ENCODE assay signal across 1 cellular context in genomic region chr4:48047421-48047844, GRCh38.
TF ChIP-seq lines count a peak whose summit lies in the region.

No MANE protein-coding gene starts in this region.

TF ChIP-seq in SK-N-SH treated with all-trans-retinoic acid at 6 μM for 48 hours, 23 proteins besides CTCF, POLR2A, EP300 and RAD21 (continued from another document):
- TF ChIP-seq, protein P1, sequence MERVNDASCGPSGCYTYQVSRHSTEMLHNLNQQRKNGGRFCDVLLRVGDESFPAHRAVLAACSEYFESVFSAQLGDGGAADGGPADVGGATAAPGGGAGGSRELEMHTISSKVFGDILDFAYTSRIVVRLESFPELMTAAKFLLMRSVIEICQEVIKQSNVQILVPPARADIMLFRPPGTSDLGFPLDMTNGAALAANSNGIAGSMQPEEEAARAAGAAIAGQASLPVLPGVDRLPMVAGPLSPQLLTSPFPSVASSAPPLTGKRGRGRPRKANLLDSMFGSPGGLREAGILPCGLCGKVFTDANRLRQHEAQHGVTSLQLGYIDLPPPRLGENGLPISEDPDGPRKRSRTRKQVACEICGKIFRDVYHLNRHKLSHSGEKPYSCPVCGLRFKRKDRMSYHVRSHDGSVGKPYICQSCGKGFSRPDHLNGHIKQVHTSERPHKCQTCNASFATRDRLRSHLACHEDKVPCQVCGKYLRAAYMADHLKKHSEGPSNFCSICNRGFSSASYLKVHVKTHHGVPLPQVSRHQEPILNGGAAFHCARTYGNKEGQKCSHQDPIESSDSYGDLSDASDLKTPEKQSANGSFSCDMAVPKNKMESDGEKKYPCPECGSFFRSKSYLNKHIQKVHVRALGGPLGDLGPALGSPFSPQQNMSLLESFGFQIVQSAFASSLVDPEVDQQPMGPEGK (CRISPR knock-in tag; IDR thresholded peaks at IDR 0.05; ENCODE audit: borderline replicate concordance) = no peak
- TF ChIP-seq TOX (CRISPR knock-in tag; IDR thresholded peaks at IDR 0.05; ENCODE audit: borderline replicate concordance) = no peak
